Comparison of ENCODE assay signal across 8 cellular contexts in genomic region chrX:136694491-136695087, GRCh38. TPM values are rescaled to one million over a fixed set of nuclear protein-coding genes. Genes with fewer than 3 reads are reported as not detected.
DNase-seq lines count a peak whose midpoint lies in the region; ATAC-seq lines count a peak whose summit lies in the region.

No MANE protein-coding gene starts in this region.

- in situ Hi-C loops in Caki2 (cut with HindIII; ENCODE audit: low pct_unique_long_range_greater_than_20kb, low sequenced_read_pairs): no loop called here

- peaks cover 23% of the 10 kb centered on the region for H3K36me3 Mint-ChIP-seq in activated T-helper 17 cell treated with anti-CD3 and anti-CD28 coated beads, Interleukin-2, amount 50 U/mL, for 72 hours (ENCODE audit: low read depth)
- peaks cover 13% of the 10 kb centered on the region for H3K36me3 Mint-ChIP-seq in stimulated activated memory B cell treated with anti-CD40 and anti-IgM and Interleukin-4, amounts not matched to agents 10 μg/mL and 1 μg/mL and 100 μg/mL, for 72 hours

- peak; percentile 34 for DNase-seq in Caki2 (ENCODE audit: low read depth)
- peak; percentile 42 for DNase-seq in NCI-H2107 (lab: John Stamatoyannopoulos, UW)
- peak; percentile 34 for DNase-seq in hepatic stellate cell (ENCODE audit: low spot score)
- no peak for DNase-seq in stimulated activated CD4-positive, alpha-beta T cell treated with anti-CD3 and anti-CD28 coated beads, Interleukin-1b, Interleukin-23, amount 100 ng/mL, for 48 hours

- no peaks in the 10 kb centered on the region for H3K9me3 Mint-ChIP-seq in activated T-helper 17 cell treated with anti-CD3 and anti-CD28 coated beads, Interleukin-2, amount 50 U/mL, for 72 hours
- no peaks in the 10 kb centered on the region for H3K9me3 Mint-ChIP-seq in stimulated activated memory B cell treated with anti-CD40 and anti-IgM and Interleukin-4, amounts not matched to agents 10 μg/mL and 1 μg/mL and 100 μg/mL, for 72 hours

- peaks cover 32% of the 10 kb centered on the region for H3K4me1 Mint-ChIP-seq in activated T-helper 17 cell treated with anti-CD3 and anti-CD28 coated beads, Interleukin-2, amount 50 U/mL, for 72 hours
- H3K4me1 Mint-ChIP-seq in stimulated activated memory B cell treated with anti-CD40 and anti-IgM and Interleukin-4, amounts not matched to agents 10 μg/mL and 1 μg/mL and 100 μg/mL, for 72 hours: peaks cover 20% of the 10 kb centered on the region

- ATAC-seq in GM18520 (IDR thresholded peaks at IDR 0.05; ENCODE audit: unreplicated experiment): peak; percentile 60
- ATAC-seq in HG03039 (IDR thresholded peaks at IDR 0.05; ENCODE audit: unreplicated experiment): peak; percentile 68
- ATAC-seq in activated T-helper 17 cell treated with anti-CD3 and anti-CD28 coated beads, Interleukin-2, amount 50 U/mL, for 72 hours (replicated peaks): peak; percentile 71
- ATAC-seq in stimulated activated memory B cell treated with anti-CD40 and anti-IgM and Interleukin-4, amounts not matched to agents 10 μg/mL and 1 μg/mL and 100 μg/mL, for 72 hours: peak; percentile 67

- peak overlapping the region; percentile 99 for H3K27ac Mint-ChIP-seq in activated T-helper 17 cell treated with anti-CD3 and anti-CD28 coated beads, Interleukin-2, amount 50 U/mL, for 72 hours
- peak overlapping the region; percentile 78 for H3K27ac Mint-ChIP-seq in stimulated activated memory B cell treated with anti-CD40 and anti-IgM and Interleukin-4, amounts not matched to agents 10 μg/mL and 1 μg/mL and 100 μg/mL, for 72 hours

- no peaks in the 10 kb centered on the region for H3K27me3 Mint-ChIP-seq in activated T-helper 17 cell treated with anti-CD3 and anti-CD28 coated beads, Interleukin-2, amount 50 U/mL, for 72 hours
- no peaks in the 10 kb centered on the region for H3K27me3 Mint-ChIP-seq in stimulated activated memory B cell treated with anti-CD40 and anti-IgM and Interleukin-4, amounts not matched to agents 10 μg/mL and 1 μg/mL and 100 μg/mL, for 72 hours

- peak overlapping the region; percentile 93 for H3K4me3 Mint-ChIP-seq in activated T-helper 17 cell treated with anti-CD3 and anti-CD28 coated beads, Interleukin-2, amount 50 U/mL, for 72 hours
- H3K4me3 Mint-ChIP-seq in stimulated activated memory B cell treated with anti-CD40 and anti-IgM and Interleukin-4, amounts not matched to agents 10 μg/mL and 1 μg/mL and 100 μg/mL, for 72 hours: peak overlapping the region; percentile 13

RNA-seq across cellular contexts. Expression of gene CD40LG, which starts 46.6 kb away (rescaled TPM):
- total RNA-seq in Caki2 (2014; rRNA removed; shearing (Covaris generic); ENCODE audit: low replicate concordance): not detected in 2 replicates
- total RNA-seq in activated T-helper 17 cell treated with anti-CD3 and anti-CD28 coated beads, Interleukin-2, amount 50 U/mL, for 72 hours: 100 to 1,000 TPM in 1 of 2 donors, 10 to 100 TPM in 1; 87.0 to 110 TPM

Comparison
In these comparisons a context has a peak if more than half of its experiments do, and no peak if none do; other contexts are left out.
1. RNA of gene CD40LG, which starts 46.6 kb away (total RNA-seq): 87.0 to 110 TPM in activated T-helper 17 cell treated with anti-CD3 and anti-CD28 coated beads, Interleukin-2, amount 50 U/mL, for 72 hours; not detected in Caki2; every median in the first group is over 10 times any median in the second.
2. Peak in every context shown above with its lines, with median percentiles within 50 percentile points of each other: ATAC-seq.